ENCODE assay signal across 8 cellular contexts in the genomic region with DNA sequence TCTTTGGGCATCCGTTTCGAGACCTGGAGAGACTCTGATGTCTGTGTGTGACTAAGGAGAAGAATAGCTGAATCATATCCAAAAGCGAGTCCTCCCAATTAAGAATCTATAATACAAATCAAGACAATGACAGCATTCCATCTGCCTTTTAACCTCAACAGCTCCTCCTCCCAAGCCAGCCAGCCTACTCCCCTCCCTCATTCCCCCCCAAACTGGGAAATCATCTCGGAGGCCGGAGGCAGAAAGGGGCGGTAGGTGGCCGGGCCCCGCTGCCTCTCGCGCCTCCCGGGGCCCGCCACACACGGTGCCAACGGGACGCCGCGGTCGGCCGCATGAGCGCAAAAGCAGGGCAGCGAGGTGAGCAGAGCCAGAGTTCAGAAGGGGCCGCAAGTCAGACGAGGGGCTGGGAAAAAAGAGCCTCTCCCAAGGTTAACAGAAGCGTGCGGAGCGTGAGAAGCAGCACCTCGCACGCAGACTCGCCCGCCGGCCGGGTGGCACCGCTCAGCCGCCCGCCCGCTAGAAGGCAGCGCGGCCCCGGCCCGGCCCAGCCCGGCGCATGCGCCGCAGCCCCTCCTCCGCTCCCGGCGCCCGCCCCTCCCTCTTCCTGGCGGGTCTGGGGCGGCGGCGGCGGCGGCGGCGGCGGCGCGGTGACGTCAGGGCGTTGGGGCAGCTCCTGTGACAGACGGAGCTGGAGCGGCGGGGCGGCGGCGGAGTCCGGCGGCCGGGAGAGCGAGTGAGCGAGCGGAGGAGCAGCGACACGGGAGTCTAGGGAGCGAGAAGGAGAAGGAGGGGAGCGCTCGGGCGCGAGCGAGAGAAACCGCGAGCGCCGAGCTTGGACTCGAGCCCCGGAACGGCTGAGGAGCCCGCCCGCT.
DNase-seq lines count a peak whose midpoint lies in the region; ATAC-seq and TF ChIP-seq lines count a peak whose summit lies in the region.

A gene (plus strand): TSS at position 681 of the 872 bp plus-strand sequence. CDS start 44,635 bp downstream, outside the sequence.

- ATAC-seq in GM18868 (IDR thresholded peaks at IDR 0.05; ENCODE audit: unreplicated experiment) (peak; percentile 72), HG03108 (IDR thresholded peaks at IDR 0.05; ENCODE audit: unreplicated experiment) (peak; percentile 78)

- POLR2A ChIA-PET in AG04449 (lab: Yijun Ruan, JAX), result interaction anchor here (0.6 to 1.1 kb wide), 3 partner anchors 14 to 69 kb away, joined by 3 to 5 read pairs (median 3); no protein-coding TSS in a partner anchor

- peak; percentile 1 for TF ChIP-seq CTCF in AG04449 (IDR thresholded peaks at IDR 0.05; ENCODE audit: insufficient read depth, low read length, missing control alignments)

- DNase-seq in AG04449 (ENCODE audit: low read depth, low spot score), result no peak
- DNase-seq in NCI-H345 treated with DMSO at 0.1 percent for 48 hours (lab: John Stamatoyannopoulos, UW; ENCODE audit: unreplicated experiment), result peak; percentile 61
- peak; percentile 84 for DNase-seq in activated CD4-positive, CD25-positive, alpha-beta regulatory T cell treated with anti-CD3 and anti-CD28 coated beads, Interleukin-2, amount 50 U/mL, for 16 hours (ENCODE audit: low read depth, low spot score)
- DNase-seq in central memory CD4-positive, alpha-beta T cell, result peak; percentile 96
- DNase-seq in islet precursor cell, result peak; percentile 98
- DNase-seq in stimulated activated CD4-positive, alpha-beta T cell treated with anti-CD3 and anti-CD28 coated beads, Interleukin-12 subunit alpha, Interleukin-12 subunit beta, amount 100 ng/mL, for 48 hours (ENCODE audit: low read depth in 2 of 3, low spot score in 1 of 3), result peak; percentile 84 to 94 (median 89)

- peak within 1 kb of the TSS; percentile 78 for H3K4me3 ChIP-seq in AG04449 (ENCODE audit: low read depth, low read length)

- CTCF ChIA-PET in AG04449 (lab: Yijun Ruan, JAX), result interaction anchor here (1.2 to 1.3 kb wide), 2 partner anchors 13 to 131 kb away, joined by 3 read pairs; no protein-coding TSS in a partner anchor
